Comparison of ENCODE assay signal across 15 cellular contexts in the genomic region with DNA sequence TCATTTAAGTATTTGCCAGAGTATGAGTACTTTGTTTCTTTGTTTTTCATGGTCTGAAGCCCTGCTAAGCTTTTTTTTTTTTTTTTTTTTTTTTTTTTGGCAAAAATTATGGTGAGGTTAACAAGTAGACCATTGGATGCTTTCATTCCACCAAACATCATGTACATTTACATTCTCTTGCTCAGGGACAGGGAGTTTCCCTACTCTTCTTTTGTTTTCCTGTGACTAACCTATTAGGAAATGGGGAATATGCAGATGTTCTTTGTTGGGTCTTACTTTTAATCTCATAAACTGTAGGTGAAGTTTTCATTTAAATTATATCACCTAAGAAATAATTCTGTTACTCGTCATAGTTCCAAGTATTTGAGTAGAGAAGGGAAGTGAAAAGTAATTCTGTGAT. TPM values are rescaled to one million over a fixed set of nuclear protein-coding genes. Genes with fewer than 3 reads are reported as not detected.
"Had no signal": no experiment of that assay in that cellular context is flagged by ENCODE, and none has a peak within 500 bp of the region (broad histone marks: within the 10 kb centered on the region; RNA-seq: fewer than 3 reads in every experiment).

No MANE protein-coding gene starts in this region.

RNA-seq across cellular contexts. Expression of gene FABP2, which starts 26.2 kb away (rescaled TPM):
- total RNA-seq: activated CD4-positive, alpha-beta memory T cell treated with anti-CD3 and anti-CD28 coated beads for 36 hours; activated CD4-positive, alpha-beta T cell treated with anti-CD3 and anti-CD28 coated beads, Interleukin-2, amount 10 ng/mL, durations not matched to agents 24 days and 14 days; activated naive CD4-positive, alpha-beta T cell treated with anti-CD3 and anti-CD28 coated beads for 36 hours; activated T-helper 2 cell treated with anti-CD3 and anti-CD28 coated beads, Interferon-gamma antibody, Interleukin-2, Interleukin-4, amounts not matched to agents 10 μg/mL and 5 μg/mL and 100 μg/mL, durations not matched to agents 14 hours and 24 hours and 36 hours; ascending aorta; breast epithelium; dorsolateral prefrontal cortex; endodermal cell; epithelial cell of proximal tubule; esophagus muscularis mucosa; gastroesophageal sphincter; glomerular endothelial cell; T-cell; T-helper 2 cell treated with Interferon-gamma antibody and Interleukin-4, amounts not matched to agents 100 ng/mL and 5 ng/mL, for 36 hours; WTC11 had no signal
